Comparison of ENCODE assay signal across 18 cellular contexts in the genomic region with DNA sequence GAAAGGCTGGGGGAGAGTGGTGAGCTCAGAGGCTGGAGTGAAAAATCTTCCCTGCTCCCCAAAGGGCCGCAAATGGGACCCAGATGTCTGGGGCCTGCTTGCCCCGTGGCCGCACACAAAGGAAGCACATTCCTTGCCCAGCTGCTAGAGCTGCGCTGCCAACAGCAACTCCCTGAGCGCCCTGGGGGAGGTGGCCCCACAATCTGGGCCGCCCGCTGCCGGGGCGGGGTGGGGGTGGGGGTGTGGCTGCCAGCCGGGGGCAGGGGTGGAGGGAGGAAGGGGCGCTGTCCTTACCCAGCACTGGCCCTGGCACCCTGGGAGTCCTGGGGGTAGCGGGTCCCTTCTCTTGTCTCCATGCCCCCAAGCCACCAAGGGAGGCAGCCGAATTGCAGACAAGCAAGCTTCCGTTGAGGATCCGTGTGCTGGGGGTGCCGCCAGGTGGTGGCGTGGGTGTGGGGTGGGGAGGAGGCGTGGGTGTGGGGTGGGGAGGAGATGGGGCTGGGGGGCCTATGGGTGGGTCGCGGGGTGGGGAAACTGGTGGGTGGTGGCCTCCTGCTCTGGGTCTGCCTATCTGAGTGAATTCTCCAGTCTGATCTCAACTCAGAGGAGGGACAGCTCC. TPM values are rescaled to one million over a fixed set of nuclear protein-coding genes. Genes with fewer than 3 reads are reported as not detected.
DNase-seq lines count a peak whose midpoint lies in the region; ATAC-seq and TF ChIP-seq lines count a peak whose summit lies in the region.
"Had no signal": no experiment of that assay in that cellular context is flagged by ENCODE, and none has a peak within 500 bp of the region (broad histone marks: within the 10 kb centered on the region; RNA-seq: fewer than 3 reads in every experiment).

No MANE protein-coding gene starts in this region.

- peak overlapping the region; percentile 73; the same call in 1 of the 2 replicates for H3K9ac ChIP-seq in BLaER1

- H3K4me2 ChIP-seq in BLaER1, result peak overlapping the region; percentile 90

- DNase-seq in MG63 (peak; percentile 34), fibroblast of the conjunctiva (ENCODE audit: low read depth) (peak; percentile 72), smooth muscle cell of the brain vasculature (ENCODE audit: low read depth, low spot score) (peak; percentile 13), dorsolateral prefrontal cortex (no peak), SKM-1 (lab: John Stamatoyannopoulos, UW; ENCODE audit: unreplicated experiment) (no peak)
- no peak for DNase-seq in effector memory CD4-positive, alpha-beta T cell
- DNase-seq: cerebellar nuclear complex; midbrain; NCI-H1930; NCI-H748 treated with DMSO at 0.1 percent for 48 hours; SIG-M5; stimulated activated CD4-positive, alpha-beta T cell treated with anti-CD3 and anti-CD28 coated beads, Interleukin-4, amount 100 ng/mL, for 1 hour had no signal

- H3K36me3 ChIP-seq in BLaER1, result peaks cover 23% of the 10 kb centered on the region
- H3K36me3 ChIP-seq in MG63, result no peaks in the 10 kb centered on the region
- H3K36me3 ChIP-seq in effector memory CD4-positive, alpha-beta T cell (ENCODE audit: control insufficient read depth, insufficient read depth, low read length), result no peaks in the 10 kb centered on the region

- H3K4me1 ChIP-seq in BLaER1, result peaks cover 92% of the 10 kb centered on the region
- H3K4me1 ChIP-seq in effector memory CD4-positive, alpha-beta T cell (ENCODE audit: control insufficient read depth, insufficient read depth, low read length, poor library complexity, severe bottlenecking), result no peaks in the 10 kb centered on the region

- H4K20me1 ChIP-seq in BLaER1, result peaks cover 92% of the 10 kb centered on the region

- no peak for TF ChIP-seq CTCF in dorsolateral prefrontal cortex (IDR thresholded peaks at IDR 0.05 in 54 of 56, conservative IDR thresholded peaks at IDR 0.05 in 2 of 56; ENCODE audit: low read depth in 1 of 56, partially characterized antibody in 56 of 56)

- intact Hi-C loops in dorsolateral prefrontal cortex (cut with DNase I), result no loop called here

- H3K27me3 ChIP-seq in BLaER1 (no peaks in the 10 kb centered on the region), MG63 (no peaks in the 10 kb centered on the region), dorsolateral prefrontal cortex (peaks cover 0 to 8% (median 0%) of the 10 kb centered on the region in 45 donors)
- no peaks in the 10 kb centered on the region for H3K27me3 ChIP-seq in effector memory CD4-positive, alpha-beta T cell (replicated peaks; ENCODE audit: control insufficient read depth, insufficient read depth, low read length, poor library complexity, severe bottlenecking)

- H3K9me3 ChIP-seq in BLaER1 (no peaks in the 10 kb centered on the region), MG63 (no peaks in the 10 kb centered on the region)
- no peaks in the 10 kb centered on the region for H3K9me3 ChIP-seq in effector memory CD4-positive, alpha-beta T cell (ENCODE audit: control insufficient read depth, low read length)

- ATAC-seq in HG03439 (IDR thresholded peaks at IDR 0.05; ENCODE audit: unreplicated experiment), result no peak
- ATAC-seq: activated naive CD4-positive, alpha-beta T cell treated with anti-CD3 and anti-CD28 coated beads, Interleukin-2, amount 50 U/mL, for 72 hours; stimulated activated effector memory CD8-positive, alpha-beta T cell treated with anti-CD3 and anti-CD28 coated beads, Interleukin-12 subunit alpha, Interleukin-12 subunit beta, amount 100 ng/mL, for 72 hours had no signal

- 0 out of 2 replicates have a peak overlapping the region, but pooled peaks have one; percentile 14 for H3K4me3 ChIP-seq in BLaER1
- H3K4me3 ChIP-seq in MG63, result no peak overlapping the region
- no peak overlapping the region for H3K4me3 ChIP-seq in dorsolateral prefrontal cortex
- no peak overlapping the region for H3K4me3 ChIP-seq in effector memory CD4-positive, alpha-beta T cell (ENCODE audit: insufficient read depth, low read depth, low read length, poor library complexity, severe bottlenecking)

- H3K27ac ChIP-seq in BLaER1 (peak overlapping the region; percentile 83), dorsolateral prefrontal cortex (no peak overlapping the region)
- no peak overlapping the region for H3K27ac ChIP-seq in effector memory CD4-positive, alpha-beta T cell (ENCODE audit: insufficient read depth, low read length, poor library complexity, severe bottlenecking)

RNA-seq across cellular contexts. Expression of a gene that starts 48.4 kb away (rescaled TPM):
- total RNA-seq in MG63 (2014; rRNA removed; shearing (Covaris generic); ENCODE audit: low replicate concordance), result not detected in 2 replicates
- under 1 TPM in 22 of 120 experiments, not detected in 98; 0.36 to 0.92 (median 0.56) TPM for total RNA-seq in dorsolateral prefrontal cortex
- total RNA-seq: activated CD8-positive, alpha-beta memory T cell treated with anti-CD3 and anti-CD28 coated beads for 36 hours; activated naive CD4-positive, alpha-beta T cell treated with anti-CD3 and anti-CD28 coated beads, Interleukin-2, amount 50 U/mL, for 72 hours; renal cortical epithelial cell had no signal

RNA-seq across cellular contexts. Expression of a gene that starts 57.9 kb away (rescaled TPM):
- 34.4 and 35.6 TPM in 2 replicates for total RNA-seq in MG63 (2014; rRNA removed; shearing (Covaris generic); ENCODE audit: low replicate concordance)
- 10 to 100 TPM; 30.9 to 83.9 (median 57.9) TPM for total RNA-seq in dorsolateral prefrontal cortex

RNA-seq across cellular contexts. Expression of a gene that starts 58.1 kb away (rescaled TPM):
- total RNA-seq in MG63 (2014; rRNA removed; shearing (Covaris generic); ENCODE audit: low replicate concordance), result 8.8 and 11.3 TPM in 2 replicates
- 10 to 100 TPM; 22.5 to 60.1 (median 36.3) TPM for total RNA-seq in dorsolateral prefrontal cortex

Comparison
In these comparisons a context has a peak if more than half of its experiments do, and no peak if none do; other contexts are left out.
1. DNase-seq: peak in MG63 (single experiment), fibroblast of the conjunctiva (single experiment) and smooth muscle cell of the brain vasculature (single experiment); none in dorsolateral prefrontal cortex (0 of 10), SKM-1 (single experiment) and effector memory CD4-positive, alpha-beta T cell (0 of 3).